27 cellular contexts compared by ENCODE assay signal in genomic region chr13:68982961-68983619, GRCh38.
"Had no signal": no experiment of that assay in that cellular context is flagged by ENCODE, and none has a peak within 500 bp of the region (broad histone marks: within the 10 kb centered on the region; RNA-seq: fewer than 3 reads in every experiment).

No MANE protein-coding gene starts in this region.

- H3K27me3 Mint-ChIP-seq: activated CD4-positive, alpha-beta memory T cell treated with anti-CD3 and anti-CD28 coated beads, Interleukin-2, amount 10 ng/mL, durations not matched to agents 7 days and 5 days; activated naive CD8-positive, alpha-beta T cell treated with anti-CD3 and anti-CD28 coated beads, Interleukin-2, amount 50 U/mL, for 24 hours; dendritic cell treated with granulocyte-macrophage colony-stimulating factor and Interleukin-4, amounts not matched to agents 40 ng/mL and 50 ng/mL, for 4 days; type B pancreatic cell had no signal

- H3K36me3 ChIP-seq: cardiac muscle cell, left ventricle myocardium inferior, neutrophil, pancreas, right lobe of liver, thoracic aorta had no signal

- ATAC-seq: activated naive CD8-positive, alpha-beta T cell treated with anti-CD3 and anti-CD28 coated beads, Interleukin-2, amount 50 U/mL, for 24 hours; activated T-cell treated with anti-CD3 and anti-CD28 coated beads, Interleukin-2, amount 50 U/mL, for 72 hours; body of pancreas; foreskin keratinocyte; natural killer cell; pancreas had no signal

- H3K27me3 ChIP-seq: body of pancreas, cardiac muscle cell, foreskin keratinocyte, hepatocyte, neutrophil, pancreas, right lobe of liver had no signal

- H3K79me2 ChIP-seq: hepatocyte had no signal

- H3K27ac ChIP-seq: body of pancreas, cardiac muscle cell, foreskin keratinocyte, hepatocyte, left ventricle myocardium inferior, neutrophil, pancreas, right lobe of liver, skin epidermis, thoracic aorta had no signal

- H3K27ac Mint-ChIP-seq: activated CD4-positive, alpha-beta memory T cell treated with anti-CD3 and anti-CD28 coated beads, Interleukin-2, amount 10 ng/mL, durations not matched to agents 7 days and 5 days; activated naive CD8-positive, alpha-beta T cell treated with anti-CD3 and anti-CD28 coated beads, Interleukin-2, amount 50 U/mL, for 24 hours; activated T-cell treated with anti-CD3 and anti-CD28 coated beads, Interleukin-2, amount 50 U/mL, for 72 hours; dendritic cell treated with granulocyte-macrophage colony-stimulating factor and Interleukin-4, amounts not matched to agents 40 ng/mL and 50 ng/mL, for 4 days; immature natural killer cell; natural killer cell; type B pancreatic cell had no signal

- H3K4me1 Mint-ChIP-seq: activated CD4-positive, alpha-beta memory T cell treated with anti-CD3 and anti-CD28 coated beads, Interleukin-2, amount 10 ng/mL, durations not matched to agents 7 days and 5 days; activated naive CD8-positive, alpha-beta T cell treated with anti-CD3 and anti-CD28 coated beads, Interleukin-2, amount 50 U/mL, for 24 hours; immature natural killer cell; natural killer cell had no signal

- H3K4me2 ChIP-seq: hepatocyte had no signal

- H3K4me1 ChIP-seq: body of pancreas, foreskin keratinocyte, left ventricle myocardium inferior, pancreas, right lobe of liver had no signal

- H3K9me3 Mint-ChIP-seq: type B pancreatic cell had no signal

- DNase-seq: activated CD4-positive, alpha-beta memory T cell treated with anti-CD3 and anti-CD28 coated beads, Interleukin-2, amount 10 ng/mL, durations not matched to agents 7 days and 5 days; activated CD4-positive, alpha-beta T cell treated with anti-CD3 and anti-CD28 coated beads for 48 hours; activated effector memory CD4-positive, alpha-beta T cell treated with Interleukin-2 at 50 U/mL for 16 hours; activated naive CD4-positive, alpha-beta T cell treated with anti-CD3 and anti-CD28 coated beads, Interleukin-2, amount 50 U/mL, for 16 hours; activated naive CD8-positive, alpha-beta T cell treated with anti-CD3 and anti-CD28 coated beads, Interleukin-2, amount 50 U/mL, for 24 hours; activated T-cell treated with anti-CD3 and anti-CD28 coated beads, Interleukin-2, amount 50 U/mL, for 72 hours; body of pancreas; effector CD4-positive, alpha-beta T cell; foreskin keratinocyte; immature natural killer cell; kidney glomerular epithelial cell; left ventricle myocardium inferior; midbrain; natural killer cell; right lobe of liver; stimulated activated CD4-positive, alpha-beta T cell treated with anti-CD3 and anti-CD28 coated beads, Interleukin-15, amount 100 ng/mL, for 24 hours; stimulated activated CD8-positive, alpha-beta memory T cell treated with anti-CD3 and anti-CD28 coated beads, Interleukin-4, amount 100 ng/mL, for 48 hours; stimulated activated naive CD4-positive, alpha-beta T cell treated with Interleukin-2 at 50 U/mL for 16 hours; T-helper 9 cell had no signal

- H2AFZ ChIP-seq: hepatocyte had no signal

- H3K4me3 Mint-ChIP-seq: activated CD4-positive, alpha-beta memory T cell treated with anti-CD3 and anti-CD28 coated beads, Interleukin-2, amount 10 ng/mL, durations not matched to agents 7 days and 5 days; activated naive CD8-positive, alpha-beta T cell treated with anti-CD3 and anti-CD28 coated beads, Interleukin-2, amount 50 U/mL, for 24 hours; activated T-cell treated with anti-CD3 and anti-CD28 coated beads, Interleukin-2, amount 50 U/mL, for 72 hours; dendritic cell treated with granulocyte-macrophage colony-stimulating factor and Interleukin-4, amounts not matched to agents 40 ng/mL and 50 ng/mL, for 4 days; immature natural killer cell; natural killer cell; type B pancreatic cell had no signal

- H3K36me3 Mint-ChIP-seq: type B pancreatic cell had no signal

- H3K9me3 ChIP-seq: body of pancreas, neutrophil, pancreas, right lobe of liver, thoracic aorta had no signal

- H3K4me3 ChIP-seq: body of pancreas, cardiac muscle cell, hepatocyte, left ventricle myocardium inferior, pancreas, right lobe of liver, skin epidermis, thoracic aorta had no signal
